In the genomic region with DNA sequence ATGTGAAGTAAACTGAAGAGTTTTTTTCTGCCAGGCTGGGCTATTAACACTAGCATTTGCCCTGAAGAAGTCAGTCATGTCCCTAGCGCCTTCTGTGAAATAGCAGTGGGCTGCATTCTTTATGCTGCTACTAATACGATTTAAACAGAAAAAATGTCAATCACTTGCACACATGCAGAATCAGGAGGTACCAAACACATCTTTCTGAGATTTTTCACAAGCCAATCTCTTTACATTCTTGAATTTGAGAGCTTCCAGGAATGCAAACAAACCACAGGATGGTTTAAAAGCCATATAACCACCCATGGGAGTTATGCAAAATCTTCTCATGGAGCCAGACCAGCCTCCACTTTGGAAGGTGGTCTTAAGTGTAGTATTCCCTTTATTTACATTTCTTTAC, we compare ENCODE assay signal across 19 cellular contexts.
"Had no signal": no experiment of that assay in that cellular context is flagged by ENCODE, and none has a peak within 500 bp of the region (broad histone marks: within the 10 kb centered on the region; RNA-seq: fewer than 3 reads in every experiment).

No MANE protein-coding gene starts in this region.

- H3K9me3 ChIP-seq: ascending aorta had no signal

- H3K4me3 ChIP-seq: ascending aorta, PC-9 had no signal

- H3K27me3 ChIP-seq: ascending aorta had no signal

- H3K27ac ChIP-seq: ascending aorta, PC-9 had no signal

- H3K36me3 ChIP-seq: ascending aorta had no signal

- H3K4me2 ChIP-seq: PC-9 had no signal

- DNase-seq: activated CD4-positive, alpha-beta T cell treated with anti-CD3 and anti-CD28 coated beads for 48 hours; activated CD4-positive, alpha-beta T cell treated with anti-CD3 and anti-CD28 coated beads, Interleukin-2, amount 50 U/mL, for 4 hours; activated CD4-positive, CD25-positive, alpha-beta regulatory T cell treated with anti-CD3 and anti-CD28 coated beads, Interleukin-2, amount 50 U/mL, for 72 hours; activated CD8-positive, alpha-beta memory T cell treated with anti-CD3 and anti-CD28 coated beads, Interleukin-2, amount 50 U/mL, for 48 hours; activated CD8-positive, alpha-beta T cell treated with anti-CD3 and anti-CD28 coated beads, Interleukin-2, amount 10 ng/mL, durations not matched to agents 7 days and 5 days; activated naive CD4-positive, alpha-beta T cell; activated T-cell treated with anti-CD3 and anti-CD28 coated beads, Interleukin-2, amount 50 U/mL, for 1 hour; amniotic stem cell; cerebellar nuclear complex; MM.1S; NCI-H1105; NCI-H1436 treated with DMSO at 0.1 percent for 48 hours; NCI-H187; NCI-H2081; NCI-H446; NCI-H524; PC-9; SHP77 treated with DMSO at 0.1 percent for 48 hours had no signal

- H3K4me1 ChIP-seq: ascending aorta had no signal

- H2AFZ ChIP-seq: PC-9 had no signal
